Comparison of ENCODE assay signal across 9 cellular contexts in the genomic region with DNA sequence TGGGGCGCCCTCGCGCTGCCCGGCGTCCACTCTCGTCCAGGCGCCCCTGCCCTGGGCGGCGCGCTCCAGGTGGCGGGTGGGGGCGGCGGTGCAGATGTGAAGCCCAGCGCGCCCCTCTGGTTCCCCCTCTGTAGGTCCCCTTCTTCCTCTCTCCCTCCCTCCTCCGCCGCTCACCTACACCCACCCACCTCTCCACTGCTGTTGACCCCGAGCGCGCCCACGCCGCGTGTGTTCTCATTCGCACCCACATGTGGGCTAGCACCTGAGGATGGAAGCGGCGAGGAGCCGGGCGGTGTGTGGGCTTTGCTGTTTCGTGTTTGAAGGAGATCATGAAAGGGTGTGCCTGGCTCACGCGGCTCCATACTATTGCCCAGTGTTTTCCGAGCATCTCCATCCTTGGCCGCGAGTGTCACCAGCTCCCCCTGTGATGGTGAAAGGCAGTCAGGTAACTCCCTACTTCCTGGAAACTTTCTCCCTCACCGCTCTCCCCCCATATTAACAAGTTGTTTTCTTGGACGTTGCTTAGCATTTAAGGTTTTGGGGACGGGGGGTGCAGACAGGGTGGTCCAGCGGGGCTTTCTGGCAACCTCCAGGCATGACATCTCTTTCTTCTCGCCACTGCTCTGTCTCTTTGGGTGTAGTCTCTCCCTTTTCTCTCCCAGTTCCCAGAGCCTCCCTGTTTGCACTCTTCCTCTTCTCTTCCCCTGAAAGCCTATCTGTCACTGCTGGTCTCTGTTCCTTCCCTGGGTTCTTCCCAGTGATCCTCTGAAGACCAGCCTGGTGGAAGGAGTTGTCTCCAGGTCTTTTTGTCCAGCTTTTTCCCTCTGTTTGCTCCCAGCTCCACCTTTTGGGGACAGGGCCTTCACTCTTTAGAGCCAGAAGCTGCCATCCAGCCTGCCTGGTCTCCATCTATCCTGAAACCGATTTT. TPM values are rescaled to one million over a fixed set of nuclear protein-coding genes. Genes with fewer than 3 reads are reported as not detected.
DNase-seq lines count a peak whose midpoint lies in the region; ATAC-seq, FAIRE-seq and TF ChIP-seq lines count a peak whose summit lies in the region.
"Had no signal": no experiment of that assay in that cellular context is flagged by ENCODE, and none has a peak within 500 bp of the region (broad histone marks: within the 10 kb centered on the region; RNA-seq: fewer than 3 reads in every experiment).

No MANE protein-coding gene starts in this region.

- no peaks in the 10 kb centered on the region for H3K36me3 ChIP-seq in adrenal gland (replicated peaks in 1 of 2)

- H3K4me3 Mint-ChIP-seq in chondrocyte (ENCODE audit: unreplicated experiment), result peak overlapping the region; percentile 91
- H3K4me3 Mint-ChIP-seq in natural killer cell, result peak overlapping the region; percentile 14

- WGBS in adrenal gland, 4 donors, result 12 to 18% (median 14%) methylated on average over 24 to 40 of the region's 40 CpGs

- TF ChIP-seq CTCF in chondrocyte (IDR thresholded peaks at IDR 0.05), result peak; percentile 35
- no peak for TF ChIP-seq CTCF in natural killer cell (IDR thresholded peaks at IDR 0.05)
- no peak for TF ChIP-seq CTCF in adrenal gland (IDR thresholded peaks at IDR 0.05)
- TF ChIP-seq CTCF in D721Med (IDR thresholded peaks at IDR 0.05; ENCODE audit: insufficient read depth, missing control alignments), result no peak

- intact Hi-C loops in natural killer cell (cut with micrococcal nuclease), result no loop called here
- intact Hi-C loops in adrenal gland (cut with DNase I), result loop anchor here (5.0 to 10.0 kb wide), 3 partner anchors 230 to 530 kb away; no protein-coding TSS in a partner anchor

- no peaks in the 10 kb centered on the region for H3K36me3 Mint-ChIP-seq in chondrocyte (ENCODE audit: low read depth)
- no peaks in the 10 kb centered on the region for H3K36me3 Mint-ChIP-seq in natural killer cell

- H3K27ac ChIP-seq in adrenal gland, result peak overlapping the region in 2 of 5 donors; percentile 47 to 82

- peak overlapping the region; percentile 67 for H3K27ac Mint-ChIP-seq in chondrocyte (ENCODE audit: unreplicated experiment)
- no peak overlapping the region for H3K27ac Mint-ChIP-seq in natural killer cell

- H3K27me3 ChIP-seq in adrenal gland, result no peaks in the 10 kb centered on the region

- H3K4me1 Mint-ChIP-seq in chondrocyte (ENCODE audit: low read depth) (peaks cover 53% of the 10 kb centered on the region), natural killer cell (peaks cover 0 to 17% of the 10 kb centered on the region in 2 donors)

- peak overlapping the region in 1 of 4 donors; percentile 69 for H3K4me3 ChIP-seq in adrenal gland

- peak; percentile 47 for DNase-seq in AG08396 (ENCODE audit: low spot score)
- DNase-seq in M059J (ENCODE audit: low read depth), result peak; percentile 27
- no peak for DNase-seq in chondrocyte (ENCODE audit: low spot score)
- no peak for DNase-seq in natural killer cell
- no peak for DNase-seq in adrenal gland
- no peak for DNase-seq in D721Med (ENCODE audit: insufficient read length, low spot score)
- DNase-seq in SIG-M5 (lab: John Stamatoyannopoulos, UW), result no peak

- no peaks in the 10 kb centered on the region for H3K9me3 ChIP-seq in adrenal gland (replicated peaks in 1 of 3)

- H3K27me3 Mint-ChIP-seq in chondrocyte (ENCODE audit: low read depth) (no peaks in the 10 kb centered on the region), natural killer cell (ENCODE audit: low read depth in 2 of 2) (peaks cover 56 to 78% of the 10 kb centered on the region in 2 donors)

- no peak for ATAC-seq in natural killer cell
- no peak for ATAC-seq in GM21529 (IDR thresholded peaks at IDR 0.05; ENCODE audit: unreplicated experiment)

- H3K9me3 Mint-ChIP-seq in chondrocyte (ENCODE audit: low read depth), result no peaks in the 10 kb centered on the region
- H3K9me3 Mint-ChIP-seq in natural killer cell, result no peaks in the 10 kb centered on the region

- H3K4me1 ChIP-seq in adrenal gland (replicated peaks in 1 of 2), result peaks cover 0 to 6% of the 10 kb centered on the region in 2 donors

- TF ChIP-seq POLR2A in adrenal gland (IDR thresholded peaks at IDR 0.05), result no peak

- FAIRE-seq in D721Med (lab: Jason Lieb, UNC), result no peak
- FAIRE-seq: bronchial epithelial cell had no signal

RNA-seq across cellular contexts. Expression of gene CACNA1C, which starts 1.6 kb away (rescaled TPM):
- total RNA-seq in M059J (2014; rRNA removed; shearing (Covaris generic)), result 1.1 and 3.6 TPM in 2 replicates
- total RNA-seq in chondrocyte (27.0 to 48.5 TPM (median 27.0 TPM) in 3 replicates), natural killer cell (under 1 TPM; 0.07 to 0.35 (median 0.08) TPM), adrenal gland (1 to 10 TPM; 2.4 to 5.8 (median 3.7) TPM)
- polyA plus RNA-seq in adrenal gland, result 1 to 10 TPM; 2.0 to 5.4 (median 2.4) TPM
- total RNA-seq: bronchial epithelial cell had no signal

RNA-seq across cellular contexts. Expression of gene DCP1B, which starts 50.1 kb away (rescaled TPM):
- 12.6 and 12.9 TPM in 2 replicates for total RNA-seq in M059J (2014; rRNA removed; shearing (Covaris generic))
- total RNA-seq in chondrocyte (12.2 to 15.9 TPM (median 12.7 TPM) in 3 replicates), natural killer cell (1 to 10 TPM; 4.7 to 8.5 (median 7.5) TPM), adrenal gland (10 to 100 TPM; 12.4 to 47.9 (median 37.5) TPM)
- 10 to 100 TPM; 12.4 to 29.0 (median 13.3) TPM for polyA plus RNA-seq in adrenal gland

Comparison
In these comparisons a context has a peak if more than half of its experiments do, and no peak if none do; other contexts are left out.
1. DNase-seq: peak in AG08396 (single experiment) and M059J (single experiment); none in chondrocyte (single experiment), natural killer cell (single experiment), adrenal gland (0 of 7), D721Med (single experiment) and SIG-M5 (single experiment).